In the genomic region with DNA sequence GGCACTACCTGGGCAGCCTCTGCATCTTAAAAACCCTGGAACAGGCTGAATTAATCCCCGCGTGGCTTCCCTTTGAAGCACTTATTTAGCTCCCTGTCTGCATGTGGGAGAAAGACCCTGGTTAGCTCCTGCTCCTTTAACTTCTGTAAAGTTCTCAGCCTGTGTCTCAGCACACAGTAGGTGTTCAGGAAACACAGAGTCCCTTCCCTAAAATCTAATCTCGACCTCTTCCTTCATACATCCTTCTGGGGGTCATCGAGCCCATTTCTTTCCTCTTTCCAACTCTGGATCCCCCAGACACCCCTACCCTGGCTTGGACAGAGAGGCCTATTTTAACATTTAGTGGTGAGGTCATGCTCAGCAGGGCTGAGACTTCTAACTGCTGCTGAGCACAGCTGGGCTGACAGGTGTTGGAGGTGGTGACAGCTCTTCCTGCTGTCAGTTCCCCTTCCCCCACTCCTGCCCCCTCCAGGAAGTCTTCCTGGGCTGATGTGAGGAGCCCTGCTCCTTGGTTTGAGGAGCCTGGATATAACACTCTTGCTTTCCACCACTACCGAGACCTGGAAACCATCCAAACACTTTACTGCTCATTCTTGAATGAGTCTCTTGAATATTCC, we compare ENCODE assay signal across 11 cellular contexts. TPM values are rescaled to one million over a fixed set of nuclear protein-coding genes. Genes with fewer than 3 reads are reported as not detected.
DNase-seq lines count a peak whose midpoint lies in the region; ATAC-seq, FAIRE-seq and TF ChIP-seq lines count a peak whose summit lies in the region.
"Had no signal": no experiment of that assay in that cellular context is flagged by ENCODE, and none has a peak within 500 bp of the region (broad histone marks: within the 10 kb centered on the region; RNA-seq: fewer than 3 reads in every experiment).

No MANE protein-coding gene starts in this region.

- peaks cover 40 to 53% of the 10 kb centered on the region in 2 experiments for H3K4me1 ChIP-seq in K562 (replicated peaks in 1 of 2; ENCODE audit: control insufficient read depth in 2 of 2, insufficient read depth in 2 of 2, low read length in 2 of 2)
- peaks cover 29 to 65% (median 49%) of the 10 kb centered on the region in 4 donors for H3K4me1 ChIP-seq in stomach

- TF ChIP-seq RAD21 in K562 (CRISPR knock-in tag; conservative IDR thresholded peaks at IDR 0.05 in 1 of 2, IDR thresholded peaks at IDR 0.05 in 1 of 2): no peak

- H3K27me3 ChIP-seq in K562 (ENCODE audit: control insufficient read depth in 2 of 2, insufficient read depth in 2 of 2, low read length in 2 of 2) (no peaks in the 10 kb centered on the region), stomach (peaks cover 0 to 23% (median 6%) of the 10 kb centered on the region in 3 donors)

- no TSS peak for BruUV-seq in K562 (replicated peaks; lab: Mats Ljungman, UMichigan)

- H3K9me3 ChIP-seq in K562 (replicated peaks; ENCODE audit: control insufficient read depth, insufficient read depth, low read depth, low read length) (no peaks in the 10 kb centered on the region), stomach (no peaks in the 10 kb centered on the region)
- H3K9me3 ChIP-seq: Caco-2, tibial artery had no signal

- H3K27me3 Mint-ChIP-seq in activated T-cell treated with anti-CD3 and anti-CD28 coated beads, Interleukin-2, amount 50 U/mL, for 4 hours (ENCODE audit: low read depth): no peaks in the 10 kb centered on the region

- 59% methylated on average over 5 of the region's 5 CpGs for WGBS in K562 (ENCODE audit: insufficient coverage, low coverage, missing lambda C conversion rate)
- 66 to 77% (median 74%) methylated on average over 5 of the region's 5 CpGs for WGBS in stomach, 5 donors

- no peaks in the 10 kb centered on the region for H3K36me3 Mint-ChIP-seq in activated T-cell treated with anti-CD3 and anti-CD28 coated beads, Interleukin-2, amount 50 U/mL, for 4 hours (ENCODE audit: insufficient read depth)

- TF ChIP-seq EP300 in K562 (IDR thresholded peaks at IDR 0.05; ENCODE audit: low read length) (no peak), stomach (IDR thresholded peaks at IDR 0.05) (no peak)

- TF ChIP-seq CTCF in K562 (IDR thresholded peaks at IDR 0.05 in 2 of 3, conservative IDR thresholded peaks at IDR 0.05 in 1 of 3; ENCODE audit: insufficient read depth in 2 of 3, low read depth in 1 of 3, low read length in 3 of 3): no peak
- TF ChIP-seq CTCF in stomach (IDR thresholded peaks at IDR 0.05): no peak

- TF ChIP-seq POLR2A in K562 (conservative IDR thresholded peaks at IDR 0.05) (no peak), stomach (IDR thresholded peaks at IDR 0.05) (no peak)

- H3K9me1 ChIP-seq in K562 (ENCODE audit: control insufficient read depth, insufficient read depth, low read length): peaks cover 19% of the 10 kb centered on the region

- POLR2A ChIA-PET in K562 (lab: Yijun Ruan, JAX): interaction anchor here (0.6 to 7.0 kb wide), 8 partner anchors 9 to 277 kb away, joined by 3 to 65 read pairs (median 4); no protein-coding TSS in a partner anchor

- no peak overlapping the region for H2AFZ ChIP-seq in K562 (ENCODE audit: low read depth, low read length)

- in situ Hi-C loops in K562 (cut with MboI): no loop called here

- H3K4me1 Mint-ChIP-seq in activated T-cell treated with anti-CD3 and anti-CD28 coated beads, Interleukin-2, amount 50 U/mL, for 4 hours (ENCODE audit: low read depth): peaks cover 69% of the 10 kb centered on the region

- no peak overlapping the region for H3K4me2 ChIP-seq in K562 (ENCODE audit: insufficient read depth, low read length)

- H3K9me3 Mint-ChIP-seq in activated T-cell treated with anti-CD3 and anti-CD28 coated beads, Interleukin-2, amount 50 U/mL, for 4 hours: no peaks in the 10 kb centered on the region

- peak overlapping the region in 1 of 2 experiments; percentile 53; a peak in 1 of 4 replicates for H3K9ac ChIP-seq in K562 (ENCODE audit: insufficient read depth in 1 of 2, low read depth in 2 of 2, low read length in 2 of 2)

- intact Hi-C loops in K562 (cut with micrococcal nuclease): no loop called here
- intact Hi-C loops in stomach (cut with DNase I; ENCODE audit: low total_unique reads): no loop called here
- intact Hi-C loops in cardiac septum (cut with DNase I): no loop called here

- no peak for FAIRE-seq in K562 (lab: Jason Lieb, UNC)
- FAIRE-seq: keratinocyte had no signal

- H3K4me3 Mint-ChIP-seq in activated T-cell treated with anti-CD3 and anti-CD28 coated beads, Interleukin-2, amount 50 U/mL, for 4 hours: peak overlapping the region; percentile 55

- H4K20me1 ChIP-seq in K562 (replicated peaks; ENCODE audit: control insufficient read depth, insufficient read depth, low read length): peaks cover 31% of the 10 kb centered on the region

- CTCF ChIA-PET in K562 (lab: Yijun Ruan, JAX; ENCODE audit: low intra/inter-chr PET ratio): no interaction called here

- ATAC-seq in activated T-cell treated with anti-CD3 and anti-CD28 coated beads, Interleukin-2, amount 50 U/mL, for 4 hours: no peak
- ATAC-seq in K562: no peak

- no peak for DNase-seq in activated T-cell treated with anti-CD3 and anti-CD28 coated beads, Interleukin-2, amount 50 U/mL, for 4 hours
- DNase-seq in activated T-cell treated with anti-CD3 and anti-CD28 coated beads, Interleukin-2, amount 50 U/mL, for 1 hour: no peak
- DNase-seq in NCI-H146 (lab: John Stamatoyannopoulos, UW) (peak; percentile 40), K562 (ENCODE audit: extremely low read depth in 1 of 4, low spot score in 3 of 4) (peak in 1 of 4 experiments; percentile 29), stomach (no peak), amygdala (lab: John Stamatoyannopoulos, UW) (no peak), dermis blood vessel endothelial cell (no peak), cardiac septum (ENCODE audit: low spot score) (no peak)
- DNase-seq: Caco-2, tibial artery had no signal

- peaks cover 61% of the 10 kb centered on the region for H3K36me3 ChIP-seq in K562 (ENCODE audit: control insufficient read depth, insufficient read depth, low read length)
- H3K36me3 ChIP-seq in stomach: no peaks in the 10 kb centered on the region
- H3K36me3 ChIP-seq: tibial artery had no signal

- H3K4me3 ChIP-seq in K562: no peak overlapping the region
- no peak overlapping the region for H3K4me3 ChIP-seq in stomach
- H3K4me3 ChIP-seq: tibial artery had no signal

- H3K27ac ChIP-seq in K562 (ENCODE audit: extremely low read depth, low read depth, low read length) (no peak overlapping the region), stomach (peak overlapping the region in 4 of 5 donors; percentile 49 to 78 (median 62))
- H3K27ac ChIP-seq: tibial artery had no signal

- peaks cover 62% of the 10 kb centered on the region for H3K79me2 ChIP-seq in K562 (ENCODE audit: control insufficient read depth, insufficient read depth, low read length)

RNA-seq across cellular contexts. Expression of a gene that starts 5.4 kb away (rescaled TPM):
- total RNA-seq in activated T-cell treated with anti-CD3 and anti-CD28 coated beads, Interleukin-2, amount 50 U/mL, for 4 hours: 1 to 10 TPM; 5.5 to 9.3 (median 7.2) TPM
- total RNA-seq in K562 (2011; cell fraction: chromatin; rRNA removed; ENCODE audit: low replicate concordance): 29.6 and 39.0 TPM in 2 replicates
- total RNA-seq in K562 (2011; cell fraction: nucleolus; rRNA removed): 13.2 and 15.8 TPM in 2 replicates
- 21.7 and 23.2 TPM in 2 replicates for total RNA-seq in K562 (2011; cell fraction: nucleoplasm; rRNA removed)
- 14.9 and 19.9 TPM in 2 replicates for total RNA-seq in K562 (2014; rRNA removed)
- total RNA-seq in K562 (2014; rRNA removed; fragmentation: Illumina TruSeq; extraction: Trizol): 11.0 and 11.4 TPM in 2 replicates
- 11.7 and 12.0 TPM in 2 replicates for total RNA-seq in K562 (2015; rRNA removed; fragmentation: Illumina TruSeq; extraction: Trizol)
- total RNA-seq in K562 (2021): 22.5 and 25.3 TPM in 2 replicates
- 3.1 and 4.2 TPM in 2 replicates for polyA plus RNA-seq in K562 (2011; rRNA removed)
- 3.0 and 3.9 TPM in 2 replicates for polyA plus RNA-seq in K562 (2011; cell fraction: cytosol; rRNA removed)
- 8.1 and 9.2 TPM in 2 replicates for polyA plus RNA-seq in K562 (2011; cell fraction: nucleus; rRNA removed)
- 9.2 and 10.2 TPM in 2 replicates for polyA plus RNA-seq in K562 (2012)
- polyA plus RNA-seq in K562 (2014; fragmentation: Illumina TruSeq; extraction: Trizol): 14.3 and 16.1 TPM in 2 replicates
- 1 to 10 TPM; 3.8 to 4.0 TPM for polyA plus RNA-seq in K562 (2014; fragmentation: Nextera tagmentation; extraction: Ambion mirVana)
- 10.1 and 10.3 TPM in 2 replicates for polyA plus RNA-seq in K562 (2014; rRNA removed)
- 3.5 and 4.7 TPM in 2 replicates for polyA minus RNA-seq in K562 (2011; rRNA and poly(A)+ RNA removed)
- polyA minus RNA-seq in K562 (2011; cell fraction: cytosol; rRNA and poly(A)+ RNA removed): 5.8 and 6.5 TPM in 2 replicates
- 5.1 and 8.9 TPM in 2 replicates for polyA minus RNA-seq in K562 (2011; cell fraction: nucleus; rRNA and poly(A)+ RNA removed)
- total RNA-seq in stomach: 10 to 100 TPM in 1 of 5 donors, 1 to 10 TPM in 3, under 1 TPM in 1; 0.58 to 27.8 (median 3.5) TPM
- 1 to 10 TPM in 1 of 3 donors, under 1 TPM in 2; 0.61 to 3.2 (median 0.87) TPM for polyA plus RNA-seq in stomach
- total RNA-seq in dermis blood vessel endothelial cell: 1.9 and 4.6 TPM in 2 replicates
- total RNA-seq in cardiac septum: 0.30 TPM

RNA-seq across cellular contexts. Expression of a gene that starts 33.6 kb away (rescaled TPM):
- total RNA-seq in activated T-cell treated with anti-CD3 and anti-CD28 coated beads, Interleukin-2, amount 50 U/mL, for 4 hours: 10 to 100 TPM; 15.1 to 17.1 (median 15.1) TPM
- total RNA-seq in K562 (2011; cell fraction: chromatin; rRNA removed; ENCODE audit: low replicate concordance): 41.1 and 121 TPM in 2 replicates
- total RNA-seq in K562 (2011; cell fraction: nucleolus; rRNA removed): 126 and 137 TPM in 2 replicates
- total RNA-seq in K562 (2011; cell fraction: nucleoplasm; rRNA removed): 87.5 and 98.1 TPM in 2 replicates
- total RNA-seq in K562 (2014; rRNA removed): 50.9 and 59.4 TPM in 2 replicates
- 12.6 and 17.2 TPM in 2 replicates for total RNA-seq in K562 (2014; rRNA removed; fragmentation: Illumina TruSeq; extraction: Trizol)
- 17.7 and 20.4 TPM in 2 replicates for total RNA-seq in K562 (2015; rRNA removed; fragmentation: Illumina TruSeq; extraction: Trizol)
- total RNA-seq in K562 (2021): 42.2 and 44.8 TPM in 2 replicates
- polyA plus RNA-seq in K562 (2011; rRNA removed): 28.6 and 59.8 TPM in 2 replicates
- 78.3 and 218 TPM in 2 replicates for polyA plus RNA-seq in K562 (2011; cell fraction: cytosol; rRNA removed)
- 52.1 and 90.3 TPM in 2 replicates for polyA plus RNA-seq in K562 (2011; cell fraction: nucleus; rRNA removed)
- 63.0 and 66.6 TPM in 2 replicates for polyA plus RNA-seq in K562 (2012)
- 23.5 and 30.8 TPM in 2 replicates for polyA plus RNA-seq in K562 (2014; fragmentation: Illumina TruSeq; extraction: Trizol)
- 10 to 100 TPM in 1 of 2 experiments, 1 to 10 TPM in 1; 6.8 to 13.2 TPM for polyA plus RNA-seq in K562 (2014; fragmentation: Nextera tagmentation; extraction: Ambion mirVana)
- polyA plus RNA-seq in K562 (2014; rRNA removed): 44.4 and 54.2 TPM in 2 replicates
- 9.7 and 17.8 TPM in 2 replicates for polyA minus RNA-seq in K562 (2011; rRNA and poly(A)+ RNA removed)
- polyA minus RNA-seq in K562 (2011; cell fraction: cytosol; rRNA and poly(A)+ RNA removed): 23.9 and 44.6 TPM in 2 replicates
- 65.3 and 68.1 TPM in 2 replicates for polyA minus RNA-seq in K562 (2011; cell fraction: nucleus; rRNA and poly(A)+ RNA removed)
- 1,000 to 10,000 TPM in 1 of 5 donors, 100 to 1,000 TPM in 3, 10 to 100 TPM in 1; 90.6 to 1,101 (median 120) TPM for total RNA-seq in stomach
- polyA plus RNA-seq in stomach: 100 to 1,000 TPM in 2 of 3 donors, 10 to 100 TPM in 1; 79.4 to 226 (median 139) TPM
- total RNA-seq in dermis blood vessel endothelial cell: 407 and 906 TPM in 2 replicates
- 126 TPM for total RNA-seq in cardiac septum

RNA-seq across cellular contexts. Expression of a gene that starts 41.7 kb away (rescaled TPM):
- under 1 TPM; 0.49 to 0.90 (median 0.66) TPM for total RNA-seq in activated T-cell treated with anti-CD3 and anti-CD28 coated beads, Interleukin-2, amount 50 U/mL, for 4 hours
- total RNA-seq in K562 (2011; cell fraction: chromatin; rRNA removed; ENCODE audit: low replicate concordance): 34.4 and 65.3 TPM in 2 replicates
- total RNA-seq in K562 (2011; cell fraction: nucleolus; rRNA removed): 32.2 and 34.5 TPM in 2 replicates
- 33.9 and 40.0 TPM in 2 replicates for total RNA-seq in K562 (2011; cell fraction: nucleoplasm; rRNA removed)
- total RNA-seq in K562 (2014; rRNA removed) (19.0 and 23.0 TPM in 2 replicates), K562 (2014; rRNA removed; fragmentation: Illumina TruSeq; extraction: Trizol) (14.3 and 14.8 TPM in 2 replicates), K562 (2015; rRNA removed; fragmentation: Illumina TruSeq; extraction: Trizol) (15.7 and 17.4 TPM in 2 replicates), K562 (2021) (27.6 and 31.2 TPM in 2 replicates), stomach (100 to 1,000 TPM in 1 of 5 donors, 10 to 100 TPM in 4; 29.2 to 228 (median 45.5) TPM), dermis blood vessel endothelial cell (15.7 and 25.5 TPM in 2 replicates), cardiac septum (30.5 TPM)
- polyA plus RNA-seq in K562 (2011; rRNA removed) (16.1 and 25.4 TPM in 2 replicates), K562 (2014; fragmentation: Illumina TruSeq; extraction: Trizol) (21.3 and 22.3 TPM in 2 replicates), K562 (2014; fragmentation: Nextera tagmentation; extraction: Ambion mirVana) (1 to 10 TPM; 1.7 to 2.8 TPM), K562 (2014; rRNA removed) (17.9 and 20.3 TPM in 2 replicates), stomach (10 to 100 TPM; 24.9 to 27.7 (median 25.1) TPM)
- polyA plus RNA-seq in K562 (2011; cell fraction: cytosol; rRNA removed): 17.1 and 17.2 TPM in 2 replicates
- 63.8 and 76.4 TPM in 2 replicates for polyA plus RNA-seq in K562 (2011; cell fraction: nucleus; rRNA removed)
- 17.6 and 38.9 TPM in 2 replicates for polyA plus RNA-seq in K562 (2012)
- 16.7 and 24.0 TPM in 2 replicates for polyA minus RNA-seq in K562 (2011; rRNA and poly(A)+ RNA removed)
- 15.0 TPM in 2 replicates for polyA minus RNA-seq in K562 (2011; cell fraction: cytosol; rRNA and poly(A)+ RNA removed)
- polyA minus RNA-seq in K562 (2011; cell fraction: nucleus; rRNA and poly(A)+ RNA removed): 10.9 and 21.7 TPM in 2 replicates
